Comparison of ENCODE assay signal across 8 cellular contexts in the genomic region with DNA sequence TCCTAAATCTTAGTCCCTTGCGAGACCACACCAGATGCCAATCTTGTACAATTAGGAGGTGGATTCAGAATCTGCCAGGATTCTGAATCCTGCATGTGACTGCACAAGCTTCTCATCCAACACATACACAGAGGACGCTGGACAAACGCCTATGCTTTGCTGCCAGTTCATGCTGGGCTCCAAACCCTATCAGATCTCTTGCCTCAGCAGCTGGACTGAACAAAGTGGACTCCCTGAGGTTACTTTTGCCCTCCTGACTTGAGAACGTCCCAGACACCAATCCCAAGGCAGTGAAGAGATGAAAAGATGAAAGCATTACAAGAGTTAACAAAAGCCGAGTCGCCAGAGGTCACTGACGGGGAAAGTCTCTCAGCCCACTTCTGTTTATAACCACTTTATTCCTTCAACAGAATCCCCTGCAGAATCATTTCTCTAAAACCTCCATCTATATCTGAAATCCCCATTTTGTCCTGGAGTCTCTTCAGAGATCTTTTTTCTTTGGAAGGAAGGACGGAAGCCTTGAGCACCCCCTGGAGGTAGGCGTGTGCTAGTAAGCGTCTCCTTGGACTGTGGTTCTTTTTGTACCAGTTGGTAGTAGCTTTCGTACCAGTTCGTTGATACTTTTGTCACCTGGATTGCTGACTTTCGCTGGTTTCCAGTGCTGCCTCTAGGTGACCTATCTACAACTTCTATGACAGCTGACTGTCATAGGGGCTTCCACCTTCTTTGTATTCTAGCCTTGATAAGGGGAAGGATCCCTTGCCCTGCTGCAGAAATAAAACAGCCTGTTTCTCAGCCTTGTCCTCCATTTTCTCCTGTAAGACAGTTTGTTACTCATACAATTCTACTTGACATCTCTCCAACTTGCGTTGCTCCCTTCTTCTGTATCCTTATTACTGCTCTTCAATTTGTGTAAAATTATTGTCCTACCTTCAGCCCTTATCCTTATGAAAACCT. TPM values are rescaled to one million over a fixed set of nuclear protein-coding genes. Genes with fewer than 3 reads are reported as not detected.
A peak's percentile ranks its signal among the peaks of the same experiment; 100 is the strongest.
DNase-seq lines count a peak whose midpoint lies in the region; ATAC-seq and TF ChIP-seq lines count a peak whose summit lies in the region.

No MANE protein-coding gene starts in this region.

- CTCF ChIA-PET in AG04450 (lab: Charles Lee) = interaction anchor here (0.5 to 4.7 kb wide), 33 partner anchors 11 to 363 kb away, joined by 3 to 52 read pairs (median 3); partner anchors contain the start of gene CCDC83

- DNase-seq in AG04450 (ENCODE audit: low read depth, low spot score) (peak; percentile 41), NCI-H226 (peak; percentile 50), lung (ENCODE audit: low spot score) (peak; percentile 65)
- peak; percentile 51 to 54 for DNase-seq in activated CD4-positive, alpha-beta T cell treated with anti-CD3 and anti-CD28 coated beads for 24 hours (ENCODE audit: low read depth in 2 of 2)
- DNase-seq in stimulated activated CD8-positive, alpha-beta memory T cell treated with anti-CD3 and anti-CD28 coated beads, Interleukin-12 subunit alpha, Interleukin-12 subunit beta, amount 100 ng/mL, for 1 hour (ENCODE audit: low read depth) = peak; percentile 44

- H3K9ac ChIP-seq in duodenal mucosa (ENCODE audit: low read depth in 1 of 2, low read length in 2 of 2) = no peak overlapping the region

- POLR2A ChIA-PET in AG04450 (lab: Yijun Ruan, JAX) = interaction anchor here (0.8 to 1.1 kb wide), 3 partner anchors 27 to 151 kb away, joined by 3 read pairs; no protein-coding TSS in a partner anchor

- H3K36me3 ChIP-seq in duodenal mucosa (ENCODE audit: control insufficient read depth in 1 of 2, insufficient read depth in 2 of 2, low read length in 2 of 2) = no peaks in the 10 kb centered on the region
- H3K36me3 ChIP-seq in lung (ENCODE audit: control insufficient read depth in 2 of 2, insufficient read depth in 2 of 2, low read length in 2 of 2) = no peaks in the 10 kb centered on the region

- H3K4me1 ChIP-seq in duodenal mucosa (ENCODE audit: control insufficient read depth in 1 of 2, insufficient read depth in 2 of 2, low read length in 2 of 2) (peaks cover 0 to 7% of the 10 kb centered on the region in 2 donors), lung (ENCODE audit: control insufficient read depth in 2 of 2, insufficient read depth in 2 of 2, low read length in 2 of 2) (no peaks in the 10 kb centered on the region)

- no peak overlapping the region for H3K27ac ChIP-seq in AG04450 (ENCODE audit: low read depth, low read length)
- H3K27ac ChIP-seq in duodenal mucosa (ENCODE audit: low read depth, low read length) = no peak overlapping the region
- H3K27ac ChIP-seq in lung (ENCODE audit: low read depth in 1 of 2, low read length in 1 of 2) = peak overlapping the region in 1 of 2 donors; percentile 28

- 30 to 36% methylated on average over 14 of the region's 14 CpGs for WGBS in lung, 2 donors

- H3K9me3 ChIP-seq in AG04450 (ENCODE audit: control insufficient read depth, insufficient read depth, low read length) (no peaks in the 10 kb centered on the region), duodenal mucosa (ENCODE audit: control insufficient read depth in 1 of 2, low read length in 2 of 2) (no peaks in the 10 kb centered on the region), lung (ENCODE audit: control insufficient read depth in 2 of 2, insufficient read depth in 1 of 2, low read length in 1 of 2) (no peaks in the 10 kb centered on the region)

- H3K27me3 ChIP-seq in AG04450 (ENCODE audit: control insufficient read depth, insufficient read depth, low read length) (no peaks in the 10 kb centered on the region), duodenal mucosa (ENCODE audit: control insufficient read depth in 1 of 2, insufficient read depth in 2 of 2, low read length in 2 of 2) (no peaks in the 10 kb centered on the region), lung (ENCODE audit: control insufficient read depth, insufficient read depth) (no peaks in the 10 kb centered on the region)

- TF ChIP-seq CTCF in AG04450 (IDR thresholded peaks at IDR 0.05; ENCODE audit: low read depth, low read length) (peak; percentile 97), lung (IDR thresholded peaks at IDR 0.05; ENCODE audit: control extremely low read depth, extremely low read depth) (peak; percentile 74)

- peak overlapping the region; percentile 29 for H3K4me3 ChIP-seq in AG04450 (ENCODE audit: low read depth, low read length)
- peak overlapping the region; percentile 33 to 43 for H3K4me3 ChIP-seq in duodenal mucosa (ENCODE audit: low read depth in 1 of 2, low read length in 2 of 2)
- H3K4me3 ChIP-seq in lung = no peak overlapping the region

- ATAC-seq in GM18861 (IDR thresholded peaks at IDR 0.05; ENCODE audit: unreplicated experiment) = peak; percentile 31
- ATAC-seq in HG03135 (IDR thresholded peaks at IDR 0.05; ENCODE audit: unreplicated experiment) = peak; percentile 31
- peak; percentile 97 for ATAC-seq in lung (ENCODE audit: insufficient read depth, low FRiP score)

RNA-seq across cellular contexts. Expression of gene EED, which starts 26.1 kb away (rescaled TPM):
- polyA plus RNA-seq in AG04450 (2011; rRNA removed) (11.9 and 17.5 TPM in 2 replicates), lung (10 to 100 TPM; 11.1 to 18.9 TPM)
- polyA minus RNA-seq in AG04450 (2011; rRNA and poly(A)+ RNA removed) = 11.4 and 16.4 TPM in 2 replicates
- 10 to 100 TPM; 14.1 to 40.2 TPM for total RNA-seq in lung

Comparison
In these comparisons a context has a peak if more than half of its experiments do, and no peak if none do; other contexts are left out.
1. ATAC-seq: peak in every context shown above with its lines; median percentile 97 in lung; 31 in GM18861; 31 in HG03135.